ENCODE assay signal across 1 cellular context in the genomic region with DNA sequence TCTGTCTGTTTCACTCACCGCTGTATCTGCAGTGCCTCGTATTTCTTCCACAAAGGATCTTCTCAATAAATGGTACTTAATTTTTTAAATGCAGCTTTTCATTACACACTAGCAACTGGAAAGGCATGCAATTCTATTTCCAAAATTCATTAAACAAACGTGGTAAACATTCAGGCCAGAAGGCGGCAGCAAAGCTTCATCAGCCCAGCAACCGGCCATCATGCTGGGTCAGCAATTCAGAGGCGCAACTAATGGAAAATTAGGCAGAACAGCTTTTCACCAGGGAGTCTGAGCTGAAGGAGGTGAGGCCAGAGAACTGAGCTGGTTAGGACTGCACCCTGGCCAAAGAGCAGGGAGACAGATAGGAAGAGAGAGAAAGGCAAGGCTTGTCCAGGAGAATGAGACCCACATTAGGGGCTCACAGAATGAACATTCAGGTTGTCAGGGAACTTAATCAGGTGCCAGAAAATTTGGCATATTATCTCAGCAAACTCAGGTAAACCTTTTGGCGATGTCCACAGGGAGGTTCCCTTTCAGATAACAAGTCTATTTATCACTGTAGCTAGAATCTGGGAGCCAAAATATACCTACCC.
A peak's percentile ranks its signal among the peaks of the same experiment; 100 is the strongest.
TF ChIP-seq lines count a peak whose summit lies in the region.

No MANE protein-coding gene starts in this region.

TF ChIP-seq in SK-N-SH, 30 proteins besides CTCF, POLR2A, EP300 and RAD21:
- TF ChIP-seq SMC3 (IDR thresholded peaks at IDR 0.05; ENCODE audit: low read depth, low read length) = peak; percentile 48
- no peak for TF ChIP-seq RFX5 (IDR thresholded peaks at IDR 0.05; ENCODE audit: low read length)
